8 cellular contexts compared by ENCODE assay signal in the genomic region with DNA sequence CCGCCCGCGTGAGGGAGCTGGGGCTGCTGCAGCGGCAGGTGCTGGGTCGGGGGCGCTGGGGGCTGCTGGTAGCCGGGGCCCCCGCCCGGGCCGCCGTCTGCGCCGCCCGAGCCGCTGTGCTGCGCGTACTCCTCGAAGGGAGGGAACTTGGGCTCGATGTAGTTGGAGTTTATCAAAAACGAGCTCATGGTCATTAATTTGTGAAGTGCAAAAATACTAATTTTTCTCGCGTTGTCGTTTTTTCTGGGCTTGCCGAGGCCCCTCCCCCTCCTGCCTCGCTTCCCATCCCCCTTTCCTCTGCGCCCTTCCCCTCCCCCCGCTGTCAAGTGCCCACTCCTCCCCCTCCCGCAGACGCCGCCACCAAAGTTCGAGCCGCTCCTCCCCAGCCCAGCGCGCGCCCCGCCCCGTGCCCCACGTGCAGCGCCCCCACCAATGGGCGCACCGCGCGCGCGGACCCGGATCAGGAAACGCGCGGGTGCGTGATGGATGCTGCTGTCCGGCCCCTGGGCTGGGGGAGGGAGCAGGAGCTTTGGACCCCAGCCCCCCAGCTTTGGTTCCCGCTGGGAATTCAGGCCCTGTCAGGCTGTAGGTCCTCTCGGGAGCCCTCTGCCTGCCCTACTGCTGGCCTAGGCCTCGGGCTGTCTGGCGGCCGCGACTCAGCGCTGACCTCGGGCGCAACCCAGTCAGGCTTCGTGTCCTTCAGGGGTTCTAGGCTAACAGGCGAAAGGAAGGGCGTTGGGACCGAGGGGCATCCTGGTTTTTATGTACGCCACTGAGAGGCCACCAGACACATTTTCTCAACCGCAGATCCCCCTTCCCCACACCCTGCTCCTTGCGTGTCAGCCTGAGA. TPM values are rescaled to one million over a fixed set of nuclear protein-coding genes. Genes with fewer than 3 reads are reported as not detected.
DNase-seq lines count a peak whose midpoint lies in the region; ATAC-seq and TF ChIP-seq lines count a peak whose summit lies in the region.

Gene HOXA4 (minus strand): TSS at position 218 of the 850 bp plus-strand sequence. CDS start 24 bp downstream, at position 194.

- CTCF ChIA-PET in activated CD8-positive, alpha-beta T cell treated with anti-CD3 and anti-CD28 coated beads for 36 hours (lab: Charles Lee), result interaction anchor here (1.2 to 1.4 kb wide), 2 partner anchors 13 to 20 kb away, joined by 3 to 5 read pairs; partner anchors contain the start of gene HOXA5

- intact Hi-C loops in activated CD8-positive, alpha-beta T cell treated with anti-CD3 and anti-CD28 coated beads for 36 hours (cut with micrococcal nuclease), result no loop called here
- intact Hi-C loops in mucosa of descending colon (cut with DNase I, micrococcal nuclease), result no loop called here

- peaks cover 14% of the 10 kb centered on the region for H3K4me1 Mint-ChIP-seq in activated CD8-positive, alpha-beta T cell treated with anti-CD3 and anti-CD28 coated beads for 36 hours (ENCODE audit: low read depth)

- POLR2A ChIA-PET in activated CD8-positive, alpha-beta T cell treated with anti-CD3 and anti-CD28 coated beads for 36 hours (lab: Charles Lee), result no interaction called here

- TF ChIP-seq CTCF in GM13976 (IDR thresholded peaks at IDR 0.05; ENCODE audit: borderline replicate concordance, control extremely low read depth, extremely low read depth, insufficient read depth, missing control alignments), result no peak
- no peak for TF ChIP-seq CTCF in activated CD8-positive, alpha-beta T cell treated with anti-CD3 and anti-CD28 coated beads for 36 hours (IDR thresholded peaks at IDR 0.05)
- TF ChIP-seq CTCF in mucosa of descending colon (IDR thresholded peaks at IDR 0.05), result no peak

- peaks cover 6% of the 10 kb centered on the region for H3K27me3 ChIP-seq in effector memory CD4-positive, alpha-beta T cell (replicated peaks; ENCODE audit: control insufficient read depth, insufficient read depth, low read length, poor library complexity, severe bottlenecking)

- DNase-seq in GM13976 (ENCODE audit: low spot score) (peak; percentile 67), NCI-H2107 treated with DMSO at 0.1 percent for 48 hours (lab: John Stamatoyannopoulos, UW; ENCODE audit: unreplicated experiment) (peak; percentile 29), mucosa of descending colon (peak; percentile 94 to 95 (median 94))
- DNase-seq in activated CD8-positive, alpha-beta T cell treated with anti-CD3 and anti-CD28 coated beads for 36 hours, result peak; percentile 69
- peak; percentile 18 to 64 (median 42) for DNase-seq in effector memory CD4-positive, alpha-beta T cell
- DNase-seq in stimulated activated CD8-positive, alpha-beta memory T cell treated with anti-CD3 and anti-CD28 coated beads, Interleukin-4, amount 100 ng/mL, for 1 hour (ENCODE audit: low read depth in 2 of 2, low spot score in 1 of 2), result peak; percentile 32 to 45

- in situ Hi-C loops in GM13976 (cut with MboI; ENCODE audit: low sequenced_read_pairs, unreplicated experiment), result no loop called here

- no peaks in the 10 kb centered on the region for H3K9me3 Mint-ChIP-seq in activated CD8-positive, alpha-beta T cell treated with anti-CD3 and anti-CD28 coated beads for 36 hours

- peak within 1 kb of the TSS; percentile 60 for H3K4me3 Mint-ChIP-seq in activated CD8-positive, alpha-beta T cell treated with anti-CD3 and anti-CD28 coated beads for 36 hours

- peak within 1 kb of the TSS; percentile 55 for H3K4me3 ChIP-seq in effector memory CD4-positive, alpha-beta T cell (ENCODE audit: insufficient read depth, low read depth, low read length, poor library complexity, severe bottlenecking)
- H3K4me3 ChIP-seq in mucosa of descending colon, result peak within 1 kb of the TSS; percentile 31

- H3K27me3 Mint-ChIP-seq in activated CD8-positive, alpha-beta T cell treated with anti-CD3 and anti-CD28 coated beads for 36 hours, result peaks cover 29% of the 10 kb centered on the region

- H3K36me3 ChIP-seq in effector memory CD4-positive, alpha-beta T cell (ENCODE audit: control insufficient read depth, insufficient read depth, low read length), result no peaks in the 10 kb centered on the region
- no peaks in the 10 kb centered on the region for H3K36me3 ChIP-seq in mucosa of descending colon (ENCODE audit: low read depth)

- peaks cover 3% of the 10 kb centered on the region for H3K36me3 Mint-ChIP-seq in activated CD8-positive, alpha-beta T cell treated with anti-CD3 and anti-CD28 coated beads for 36 hours (ENCODE audit: low read depth)

- H3K4me1 ChIP-seq in effector memory CD4-positive, alpha-beta T cell (ENCODE audit: control insufficient read depth, insufficient read depth, low read length, poor library complexity, severe bottlenecking), result no peaks in the 10 kb centered on the region
- peaks cover 56% of the 10 kb centered on the region for H3K4me1 ChIP-seq in mucosa of descending colon (ENCODE audit: low read depth)

- no peaks in the 10 kb centered on the region for H3K9me3 ChIP-seq in effector memory CD4-positive, alpha-beta T cell (ENCODE audit: control insufficient read depth, low read length)
- H3K9me3 ChIP-seq in mucosa of descending colon, result no peaks in the 10 kb centered on the region

- H3K27ac Mint-ChIP-seq in activated CD8-positive, alpha-beta T cell treated with anti-CD3 and anti-CD28 coated beads for 36 hours, result no peak within 1 kb of the TSS

- no peak within 1 kb of the TSS for H3K27ac ChIP-seq in effector memory CD4-positive, alpha-beta T cell (ENCODE audit: insufficient read depth, low read length, poor library complexity, severe bottlenecking)

- ATAC-seq in activated CD8-positive, alpha-beta T cell treated with anti-CD3 and anti-CD28 coated beads for 36 hours, result peak; percentile 89
- ATAC-seq in mucosa of descending colon (peak; percentile 94), GM19023 (IDR thresholded peaks at IDR 0.05; ENCODE audit: unreplicated experiment) (no peak), HG03025 (IDR thresholded peaks at IDR 0.05; ENCODE audit: low FRiP score, unreplicated experiment) (no peak)

RNA-seq across cellular contexts. Expression of gene HOXA4, which starts in this region (rescaled TPM):
- total RNA-seq in activated CD8-positive, alpha-beta T cell treated with anti-CD3 and anti-CD28 coated beads for 36 hours, result under 1 TPM in 1 of 2 experiments, not detected in 1; 0.25 TPM
- total RNA-seq in mucosa of descending colon, result 1 to 10 TPM; 5.9 to 9.5 (median 8.3) TPM

Comparison
In these comparisons a context has a peak if more than half of its experiments do, and no peak if none do; other contexts are left out.
1. RNA of gene HOXA4 (total RNA-seq): 5.9 to 9.5 TPM in mucosa of descending colon; 0.25 TPM in activated CD8-positive, alpha-beta T cell treated with anti-CD3 and anti-CD28 coated beads for 36 hours; every median in the first group is over 4 times any median in the second.
2. Peak in DNase-seq and ATAC-seq in activated CD8-positive, alpha-beta T cell treated with anti-CD3 and anti-CD28 coated beads for 36 hours; RNA of the gene not detected or under 1 TPM.
3. DNase-seq: peak in every context shown above with its lines; median percentile 94 in mucosa of descending colon; 69 in activated CD8-positive, alpha-beta T cell treated with anti-CD3 and anti-CD28 coated beads for 36 hours; 67 in GM13976; 42 in effector memory CD4-positive, alpha-beta T cell; 38 in stimulated activated CD8-positive, alpha-beta memory T cell treated with anti-CD3 and anti-CD28 coated beads, Interleukin-4, amount 100 ng/mL, for 1 hour; 29 in NCI-H2107 treated with DMSO at 0.1 percent for 48 hours.